Comparison of ENCODE assay signal across 1 cellular context in the genomic region with DNA sequence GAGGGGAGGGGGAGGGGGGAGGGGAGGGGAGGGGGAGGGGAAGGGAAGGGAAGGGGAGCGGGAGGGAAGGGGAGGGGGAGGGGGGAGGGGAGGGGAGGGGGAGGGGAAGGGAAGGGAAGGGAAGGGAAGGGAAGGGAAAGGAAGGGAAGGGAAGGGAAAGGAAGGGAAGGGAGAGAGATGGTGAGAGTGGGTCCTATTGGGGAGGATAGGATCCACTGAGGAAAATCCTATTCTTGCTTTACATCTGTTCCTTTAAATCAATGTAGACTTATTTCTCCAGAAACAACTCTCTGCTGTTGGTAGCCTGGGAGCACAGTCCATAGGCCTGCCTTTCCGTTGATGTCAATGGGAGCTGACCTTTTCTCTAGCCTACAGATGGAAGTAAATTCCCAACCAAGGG. TPM values are rescaled to one million over a fixed set of nuclear protein-coding genes. Genes with fewer than 3 reads are reported as not detected.
"Had no signal": no experiment of that assay in that cellular context is flagged by ENCODE, and none has a peak within 500 bp of the region (broad histone marks: within the 10 kb centered on the region; RNA-seq: fewer than 3 reads in every experiment).

No MANE protein-coding gene starts in this region.

RNA-seq across cellular contexts. Expression of a gene that starts 10.1 kb away (rescaled TPM):
- total RNA-seq: G401 had no signal
